27 cellular contexts compared by ENCODE assay signal in genomic region chr11:2857918-2858317, GRCh38.
"Had no signal": no experiment of that assay in that cellular context is flagged by ENCODE, and none has a peak within 500 bp of the region (broad histone marks: within the 10 kb centered on the region; RNA-seq: fewer than 3 reads in every experiment).

No MANE protein-coding gene starts in this region.

- DNase-seq: activated CD4-positive, alpha-beta memory T cell treated with anti-CD3 and anti-CD28 coated beads for 36 hours; activated CD4-positive, alpha-beta T cell treated with anti-CD3 and anti-CD28 coated beads for 36 hours; activated CD4-positive, alpha-beta T cell treated with anti-CD3 and anti-CD28 coated beads, Interleukin-2, amount 10 ng/mL, durations not matched to agents 24 days and 14 days; activated CD4-positive, CD25-positive, alpha-beta regulatory T cell; activated CD4-positive, CD25-positive, alpha-beta regulatory T cell treated with anti-CD3 and anti-CD28 coated beads, Interleukin-2, amount 50 U/mL, for 72 hours; activated CD8-positive, alpha-beta memory T cell treated with anti-CD3 and anti-CD28 coated beads, Interleukin-2, amount 10 ng/mL, durations not matched to agents 7 days and 5 days; activated CD8-positive, alpha-beta memory T cell treated with anti-CD3 and anti-CD28 coated beads, Interleukin-2, amount 50 U/mL, for 4 hours; activated CD8-positive, alpha-beta T cell treated with anti-CD3 and anti-CD28 coated beads, Interleukin-2, amount 10 ng/mL, durations not matched to agents 7 days and 5 days; activated effector memory CD4-positive, alpha-beta T cell treated with anti-CD3 and anti-CD28 coated beads, Interleukin-2, amount 50 U/mL, for 16 hours; activated naive CD4-positive, alpha-beta T cell treated with anti-CD3 and anti-CD28 coated beads for 36 hours; activated naive CD8-positive, alpha-beta T cell treated with anti-CD3 and anti-CD28 coated beads for 36 hours; activated naive CD8-positive, alpha-beta T cell treated with anti-CD3 and anti-CD28 coated beads, Interleukin-2, amount 50 U/mL, for 24 hours; activated T-cell treated with anti-CD3 and anti-CD28 coated beads, Interleukin-2, amount 50 U/mL, for 1 hour; activated T-cell treated with anti-CD3 and anti-CD28 coated beads, Interleukin-2, amount 50 U/mL, for 48 hours; adrenal gland; aorta; body of pancreas; cortex of kidney; dermis blood vessel endothelial cell; effector CD4-positive, alpha-beta T cell; effector memory CD8-positive, alpha-beta T cell; erythroblast; foreskin melanocyte; heart right ventricle; T-helper 2 cell had no signal

- H3K27ac ChIP-seq: adrenal gland, body of pancreas, esophagus muscularis mucosa, gastroesophageal sphincter, heart right ventricle had no signal

- ATAC-seq: activated CD4-positive, alpha-beta T cell treated with anti-CD3 and anti-CD28 coated beads for 36 hours; activated CD8-positive, alpha-beta memory T cell treated with anti-CD3 and anti-CD28 coated beads, Interleukin-2, amount 10 ng/mL, durations not matched to agents 7 days and 5 days; activated CD8-positive, alpha-beta T cell treated with anti-CD3 and anti-CD28 coated beads, Interleukin-2, amount 10 ng/mL, durations not matched to agents 7 days and 5 days; activated naive CD8-positive, alpha-beta T cell treated with anti-CD3 and anti-CD28 coated beads, Interleukin-2, amount 50 U/mL, for 24 hours; body of pancreas; effector memory CD8-positive, alpha-beta T cell; gastroesophageal sphincter; heart right ventricle had no signal

- H3K36me3 ChIP-seq: adrenal gland, esophagus muscularis mucosa, gastroesophageal sphincter, heart right ventricle had no signal

- H3K4me3 ChIP-seq: adrenal gland, body of pancreas, esophagus muscularis mucosa, gastroesophageal sphincter, heart right ventricle had no signal

- H3K27me3 ChIP-seq: adrenal gland had no signal

- H3K9me3 ChIP-seq: adrenal gland, body of pancreas, esophagus muscularis mucosa, gastroesophageal sphincter, heart right ventricle had no signal
